Comparison of ENCODE assay signal across 24 cellular contexts in genomic region chr15:41819455-41820050, GRCh38.
"Had no signal": no experiment of that assay in that cellular context is flagged by ENCODE, and none has a peak within 500 bp of the region (broad histone marks: within the 10 kb centered on the region; RNA-seq: fewer than 3 reads in every experiment).

No MANE protein-coding gene starts in this region.

- DNase-seq: activated B cell treated with CpG ODN at 0.5 μM for 24 hours; activated CD4-positive, alpha-beta memory T cell treated with anti-CD3 and anti-CD28 coated beads for 36 hours; activated CD4-positive, alpha-beta T cell treated with anti-CD3 and anti-CD28 coated beads for 36 hours; activated effector memory CD4-positive, alpha-beta T cell treated with anti-CD3 and anti-CD28 coated beads, Interleukin-2, amount 50 U/mL, for 16 hours; activated T-cell treated with anti-CD3 and anti-CD28 coated beads, Interleukin-2, amount 50 U/mL, for 48 hours; amniotic stem cell; dermis blood vessel endothelial cell; effector CD8-positive, alpha-beta T cell; foreskin fibroblast; heart right ventricle; lower lobe of right lung; naive B cell; occipital lobe; SK-N-SH; stimulated activated CD4-positive, alpha-beta T cell treated with anti-CD3 and anti-CD28 coated beads, Interleukin-15, amount 100 ng/mL, for 24 hours; stimulated activated naive B cell treated with anti-CD40 and anti-IgM and Interleukin-4, amounts not matched to agents 10 μg/mL and 1 μg/mL and 100 μg/mL, for 72 hours; T-helper 9 cell; transverse colon had no signal

- H3K27me3 Mint-ChIP-seq: activated B cell treated with CpG ODN at 0.5 μM for 24 hours; activated CD4-positive, alpha-beta memory T cell treated with anti-CD3 and anti-CD28 coated beads for 36 hours; activated CD4-positive, alpha-beta T cell treated with anti-CD3 and anti-CD28 coated beads for 36 hours; activated naive CD8-positive, alpha-beta T cell; naive B cell; stimulated activated naive B cell treated with anti-CD40 and anti-IgM and Interleukin-4, amounts not matched to agents 10 μg/mL and 1 μg/mL and 100 μg/mL, for 72 hours had no signal

- H3K9ac ChIP-seq: SK-N-SH had no signal

- H3K4me1 Mint-ChIP-seq: activated B cell treated with CpG ODN at 0.5 μM for 24 hours; activated CD4-positive, alpha-beta T cell treated with anti-CD3 and anti-CD28 coated beads for 36 hours; naive B cell; neural crest cell; stimulated activated naive B cell treated with anti-CD40 and anti-IgM and Interleukin-4, amounts not matched to agents 10 μg/mL and 1 μg/mL and 100 μg/mL, for 72 hours had no signal

- H3K9me3 ChIP-seq: heart right ventricle, lower lobe of right lung, SK-N-SH, transverse colon had no signal

- H3K4me3 Mint-ChIP-seq: activated B cell treated with CpG ODN at 0.5 μM for 24 hours; activated CD4-positive, alpha-beta memory T cell treated with anti-CD3 and anti-CD28 coated beads for 36 hours; activated CD4-positive, alpha-beta T cell treated with anti-CD3 and anti-CD28 coated beads for 36 hours; activated naive CD8-positive, alpha-beta T cell; naive B cell; neural crest cell; stimulated activated naive B cell treated with anti-CD40 and anti-IgM and Interleukin-4, amounts not matched to agents 10 μg/mL and 1 μg/mL and 100 μg/mL, for 72 hours had no signal

- H3K4me3 ChIP-seq: heart right ventricle, lower lobe of right lung, smooth muscle cell, transverse colon had no signal

- H3K36me3 Mint-ChIP-seq: activated naive CD8-positive, alpha-beta T cell had no signal

- H3K27me3 ChIP-seq: heart right ventricle, transverse colon had no signal

- H3K27ac Mint-ChIP-seq: activated B cell treated with CpG ODN at 0.5 μM for 24 hours; activated CD4-positive, alpha-beta memory T cell treated with anti-CD3 and anti-CD28 coated beads for 36 hours; activated CD4-positive, alpha-beta T cell treated with anti-CD3 and anti-CD28 coated beads for 36 hours; activated naive CD8-positive, alpha-beta T cell; stimulated activated naive B cell treated with anti-CD40 and anti-IgM and Interleukin-4, amounts not matched to agents 10 μg/mL and 1 μg/mL and 100 μg/mL, for 72 hours had no signal

- H3K27ac ChIP-seq: heart right ventricle, lower lobe of right lung, transverse colon had no signal

- H3K4me1 ChIP-seq: heart right ventricle, lower lobe of right lung, transverse colon had no signal

- H3K9me3 Mint-ChIP-seq: activated B cell treated with CpG ODN at 0.5 μM for 24 hours; activated CD4-positive, alpha-beta memory T cell treated with anti-CD3 and anti-CD28 coated beads for 36 hours; naive B cell; neural crest cell; stimulated activated naive B cell treated with anti-CD40 and anti-IgM and Interleukin-4, amounts not matched to agents 10 μg/mL and 1 μg/mL and 100 μg/mL, for 72 hours had no signal

- FAIRE-seq: endothelial cell of umbilical vein, keratinocyte, urothelium cell line had no signal

- H3K4me2 ChIP-seq: SK-N-SH, smooth muscle cell had no signal
